8 cellular contexts compared by ENCODE assay signal in genomic region chr17:56699186-56699895, GRCh38.
DNase-seq lines count a peak whose midpoint lies in the region; ATAC-seq and TF ChIP-seq lines count a peak whose summit lies in the region.

No MANE protein-coding gene starts in this region.

- ATAC-seq in activated CD4-positive, CD25-positive, alpha-beta regulatory T cell treated with anti-CD3 and anti-CD28 coated beads, Interleukin-2, amount 50 U/mL, for 24 hours: no peak

- H3K9me3 Mint-ChIP-seq in neural crest cell: no peaks in the 10 kb centered on the region

- H3K4me3 Mint-ChIP-seq in neural crest cell: no peak overlapping the region

- DNase-seq in Caki2 (ENCODE audit: low read depth) (peak; percentile 99), NCI-H226 (peak; percentile 100), epithelial cell of proximal tubule (ENCODE audit: low read depth) (peak; percentile 95), neural crest cell (ENCODE audit: low read depth, low spot score) (peak; percentile 9), esophagus squamous epithelium (lab: John Stamatoyannopoulos, UW) (no peak), GM10248 (ENCODE audit: extremely low spot score) (no peak)
- no peak for DNase-seq in activated CD4-positive, alpha-beta T cell treated with anti-CD3 and anti-CD28 coated beads, Interleukin-2, amount 50 U/mL, for 48 hours

- peaks cover 0 to 33% (median 0%) of the 10 kb centered on the region in 4 donors for H3K27me3 ChIP-seq in esophagus squamous epithelium

- H3K27ac Mint-ChIP-seq in neural crest cell (ENCODE audit: unreplicated experiment): no peak overlapping the region

- no peak for TF ChIP-seq POLR2A in esophagus squamous epithelium (IDR thresholded peaks at IDR 0.05)

- peaks cover 3 to 18% (median 15%) of the 10 kb centered on the region in 3 donors for H3K4me1 ChIP-seq in esophagus squamous epithelium

- no peaks in the 10 kb centered on the region for H3K36me3 Mint-ChIP-seq in neural crest cell (ENCODE audit: low read depth)

- no peak for TF ChIP-seq CTCF in epithelial cell of proximal tubule (conservative IDR thresholded peaks at IDR 0.05; ENCODE audit: low read depth, low read length)
- no peak for TF ChIP-seq CTCF in neural crest cell (conservative IDR thresholded peaks at IDR 0.05)
- no peak for TF ChIP-seq CTCF in esophagus squamous epithelium (IDR thresholded peaks at IDR 0.05)
- TF ChIP-seq CTCF in GM10248 (IDR thresholded peaks at IDR 0.05; ENCODE audit: control extremely low read depth, extremely low read depth, low read depth, missing control alignments): no peak

- H3K4me3 ChIP-seq in epithelial cell of proximal tubule (ENCODE audit: low read depth, low read length): peak overlapping the region; percentile 28
- peak overlapping the region in 1 of 4 donors; percentile 18 for H3K4me3 ChIP-seq in esophagus squamous epithelium

- no peaks in the 10 kb centered on the region for H3K9me3 ChIP-seq in esophagus squamous epithelium

- intact Hi-C loops in esophagus squamous epithelium (cut with DNase I): no loop called here

- peaks cover 8% of the 10 kb centered on the region for H3K4me1 Mint-ChIP-seq in neural crest cell

- 3 to 16% methylated on average over 5 to 15 of the region's 18 CpGs for WGBS in esophagus squamous epithelium, 2 donors

- POLR2A ChIA-PET in GM10248 (lab: Yijun Ruan, JAX): no interaction called here

- peak overlapping the region in 2 of 4 donors; percentile 53 to 64 for H3K27ac ChIP-seq in esophagus squamous epithelium

- CTCF ChIA-PET in GM10248 (lab: Yijun Ruan, JAX): interaction anchor here (1.3 kb wide), 2 partner anchors 13 to 17 kb away, joined by 3 to 5 read pairs; no protein-coding TSS in a partner anchor

- in situ Hi-C loops in Caki2 (cut with HindIII; ENCODE audit: low pct_unique_long_range_greater_than_20kb, low sequenced_read_pairs): no loop called here

- no peaks in the 10 kb centered on the region for H3K36me3 ChIP-seq in esophagus squamous epithelium

- peaks cover 6% of the 10 kb centered on the region for H3K27me3 Mint-ChIP-seq in neural crest cell (ENCODE audit: low read depth)

Comparison
In these comparisons a context has a peak if more than half of its experiments do, and no peak if none do; other contexts are left out.
1. DNase-seq: peak in Caki2 (single experiment), NCI-H226 (single experiment), epithelial cell of proximal tubule (single experiment) and neural crest cell (single experiment); none in esophagus squamous epithelium (single experiment), GM10248 (single experiment) and activated CD4-positive, alpha-beta T cell treated with anti-CD3 and anti-CD28 coated beads, Interleukin-2, amount 50 U/mL, for 48 hours (0 of 2).